ENCODE assay signal across 28 cellular contexts in genomic region chr6:82971877-82972460, GRCh38.
"Had no signal": no experiment of that assay in that cellular context is flagged by ENCODE, and none has a peak within 500 bp of the region (broad histone marks: within the 10 kb centered on the region; RNA-seq: fewer than 3 reads in every experiment).

No MANE protein-coding gene starts in this region.

- H3K4me3 ChIP-seq: ascending aorta, cardiac muscle cell, Peyer's patch had no signal

- ATAC-seq: activated CD8-positive, alpha-beta T cell treated with anti-CD3 and anti-CD28 coated beads, Interleukin-2, amount 10 ng/mL, durations not matched to agents 7 days and 5 days; PC-3; Right ventricle myocardium inferior; SK-N-SH treated with all-trans-retinoic acid at 6 μM for 48 hours; T-cell; T-helper 17 cell had no signal

- H3K4me1 Mint-ChIP-seq: activated CD4-positive, alpha-beta T cell treated with anti-CD3 and anti-CD28 coated beads, Interleukin-2, amount 10 ng/mL, durations not matched to agents 24 days and 14 days; activated naive CD8-positive, alpha-beta T cell treated with anti-CD3 and anti-CD28 coated beads for 36 hours; T-helper 17 cell had no signal

- H3K4me1 ChIP-seq: ascending aorta, Peyer's patch had no signal

- H3K27ac Mint-ChIP-seq: activated CD4-positive, alpha-beta T cell treated with anti-CD3 and anti-CD28 coated beads, Interleukin-2, amount 10 ng/mL, durations not matched to agents 24 days and 14 days; activated CD8-positive, alpha-beta T cell treated with anti-CD3 and anti-CD28 coated beads, Interleukin-2, amount 10 ng/mL, durations not matched to agents 7 days and 5 days; activated naive CD8-positive, alpha-beta T cell treated with anti-CD3 and anti-CD28 coated beads for 36 hours; activated T-cell treated with anti-CD3 and anti-CD28 coated beads, Interleukin-2, amount 50 U/mL, for 24 hours; T-cell; T-helper 17 cell had no signal

- H3K9me3 Mint-ChIP-seq: activated CD4-positive, alpha-beta T cell treated with anti-CD3 and anti-CD28 coated beads, Interleukin-2, amount 10 ng/mL, durations not matched to agents 24 days and 14 days; activated T-cell treated with anti-CD3 and anti-CD28 coated beads, Interleukin-2, amount 50 U/mL, for 24 hours; central memory CD8-positive, alpha-beta T cell; T-cell had no signal

- H3K27me3 Mint-ChIP-seq: activated CD4-positive, alpha-beta T cell treated with anti-CD3 and anti-CD28 coated beads, Interleukin-2, amount 10 ng/mL, durations not matched to agents 24 days and 14 days; activated naive CD8-positive, alpha-beta T cell treated with anti-CD3 and anti-CD28 coated beads for 36 hours; activated T-cell treated with anti-CD3 and anti-CD28 coated beads, Interleukin-2, amount 50 U/mL, for 24 hours; central memory CD8-positive, alpha-beta T cell; T-cell; T-helper 17 cell had no signal

- H3K27me3 ChIP-seq: ascending aorta, cardiac muscle cell, Peyer's patch had no signal

- H3K9me3 ChIP-seq: ascending aorta, Peyer's patch had no signal

- DNase-seq: activated CD4-positive, alpha-beta T cell treated with anti-CD3 and anti-CD28 coated beads, Interleukin-2, amount 10 ng/mL, durations not matched to agents 24 days and 14 days; activated CD4-positive, alpha-beta T cell treated with anti-CD3 and anti-CD28 coated beads, Interleukin-2, amount 50 U/mL, for 4 hours; activated CD8-positive, alpha-beta T cell treated with anti-CD3 and anti-CD28 coated beads, Interleukin-2, amount 10 ng/mL, durations not matched to agents 7 days and 5 days; activated effector memory CD4-positive, alpha-beta T cell treated with Interleukin-2 at 50 U/mL for 16 hours; activated naive CD4-positive, alpha-beta T cell treated with anti-CD3 and anti-CD28 coated beads, Interleukin-2, amount 50 U/mL, for 16 hours; activated naive CD8-positive, alpha-beta T cell treated with anti-CD3 and anti-CD28 coated beads for 36 hours; activated T-cell treated with anti-CD3 and anti-CD28 coated beads, Interleukin-2, amount 50 U/mL, for 24 hours; amygdala; MM.1S; MV-4-11; NCI-H1092; NCI-H1436 treated with DMSO at 0.1 percent for 48 hours; NCI-H1694 treated with DMSO at 0.1 percent for 48 hours; NCI-H2029; NCI-H345; NK-92 treated with Interleukin-12 subunit alpha and Interleukin-12 subunit beta, amount 100 ng/mL, for 24 hours; PC-3; Peyer's patch; SIG-M5; T-cell; T-helper 17 cell; WERI-Rb-1 had no signal

- H3K4me3 Mint-ChIP-seq: activated CD4-positive, alpha-beta T cell treated with anti-CD3 and anti-CD28 coated beads, Interleukin-2, amount 10 ng/mL, durations not matched to agents 24 days and 14 days; activated CD8-positive, alpha-beta T cell treated with anti-CD3 and anti-CD28 coated beads, Interleukin-2, amount 10 ng/mL, durations not matched to agents 7 days and 5 days; activated naive CD8-positive, alpha-beta T cell treated with anti-CD3 and anti-CD28 coated beads for 36 hours; activated T-cell treated with anti-CD3 and anti-CD28 coated beads, Interleukin-2, amount 50 U/mL, for 24 hours; central memory CD8-positive, alpha-beta T cell; T-cell; T-helper 17 cell had no signal

- H3K27ac ChIP-seq: ascending aorta, cardiac muscle cell, Peyer's patch, RWPE1, WERI-Rb-1 had no signal

- H3K36me3 ChIP-seq: ascending aorta, cardiac muscle cell, Peyer's patch, WERI-Rb-1 had no signal
